Comparison of ENCODE assay signal across 21 cellular contexts in genomic region chr16:85134076-85134793, GRCh38. TPM values are rescaled to one million over a fixed set of nuclear protein-coding genes. Genes with fewer than 3 reads are reported as not detected.
"Had no signal": no experiment of that assay in that cellular context is flagged by ENCODE, and none has a peak within 500 bp of the region (broad histone marks: within the 10 kb centered on the region; RNA-seq: fewer than 3 reads in every experiment).

No MANE protein-coding gene starts in this region.

- H3K9me3 ChIP-seq: esophagus squamous epithelium, sigmoid colon had no signal

- H3K36me3 Mint-ChIP-seq: activated CD8-positive, alpha-beta memory T cell treated with anti-CD3 and anti-CD28 coated beads, Interleukin-2, amount 10 ng/mL, durations not matched to agents 7 days and 5 days; activated naive CD8-positive, alpha-beta T cell; stimulated activated memory B cell treated with anti-CD40 and anti-IgM and Interleukin-4, amounts not matched to agents 10 μg/mL and 1 μg/mL and 100 μg/mL, for 72 hours had no signal

- H3K4me2 ChIP-seq: hepatocyte had no signal

- H3K27me3 ChIP-seq: hepatocyte, sigmoid colon had no signal

- H3K9me3 Mint-ChIP-seq: activated CD4-positive, alpha-beta memory T cell treated with anti-CD3 and anti-CD28 coated beads, Interleukin-2, amount 10 ng/mL, durations not matched to agents 7 days and 5 days; dendritic cell treated with granulocyte-macrophage colony-stimulating factor and Interleukin-4, amounts not matched to agents 40 ng/mL and 50 ng/mL, for 4 days; stimulated activated memory B cell treated with anti-CD40 and anti-IgM and Interleukin-4, amounts not matched to agents 10 μg/mL and 1 μg/mL and 100 μg/mL, for 72 hours had no signal

- DNase-seq: activated CD4-positive, alpha-beta memory T cell treated with anti-CD3 and anti-CD28 coated beads, Interleukin-2, amount 10 ng/mL, durations not matched to agents 7 days and 5 days; activated CD4-positive, alpha-beta T cell treated with anti-CD3 and anti-CD28 coated beads for 48 hours; activated CD4-positive, CD25-positive, alpha-beta regulatory T cell; activated CD8-positive, alpha-beta memory T cell treated with anti-CD3 and anti-CD28 coated beads, Interleukin-2, amount 10 ng/mL, durations not matched to agents 7 days and 5 days; effector memory CD4-positive, alpha-beta T cell; esophagus squamous epithelium; sigmoid colon; stimulated activated CD4-positive, alpha-beta T cell treated with anti-CD3 and anti-CD28 coated beads, Interleukin-4, amount 100 ng/mL, for 4 hours; T-helper 1 cell; T-helper 9 cell had no signal

- ATAC-seq: activated CD8-positive, alpha-beta memory T cell treated with anti-CD3 and anti-CD28 coated beads, Interleukin-2, amount 10 ng/mL, durations not matched to agents 7 days and 5 days; stimulated activated memory B cell treated with anti-CD40 and anti-IgM and Interleukin-4, amounts not matched to agents 10 μg/mL and 1 μg/mL and 100 μg/mL, for 72 hours had no signal

- FAIRE-seq: islet of Langerhans had no signal

- H3K27ac Mint-ChIP-seq: activated CD4-positive, alpha-beta memory T cell treated with anti-CD3 and anti-CD28 coated beads, Interleukin-2, amount 10 ng/mL, durations not matched to agents 7 days and 5 days; activated CD8-positive, alpha-beta memory T cell treated with anti-CD3 and anti-CD28 coated beads, Interleukin-2, amount 10 ng/mL, durations not matched to agents 7 days and 5 days; activated naive CD8-positive, alpha-beta T cell; stimulated activated memory B cell treated with anti-CD40 and anti-IgM and Interleukin-4, amounts not matched to agents 10 μg/mL and 1 μg/mL and 100 μg/mL, for 72 hours had no signal

- H3K4me3 ChIP-seq: esophagus squamous epithelium, hepatocyte, sigmoid colon had no signal

- H3K79me2 ChIP-seq: hepatocyte had no signal

- H3K4me3 Mint-ChIP-seq: activated CD4-positive, alpha-beta memory T cell treated with anti-CD3 and anti-CD28 coated beads, Interleukin-2, amount 10 ng/mL, durations not matched to agents 7 days and 5 days; activated CD8-positive, alpha-beta memory T cell treated with anti-CD3 and anti-CD28 coated beads, Interleukin-2, amount 10 ng/mL, durations not matched to agents 7 days and 5 days; activated naive CD8-positive, alpha-beta T cell; stimulated activated memory B cell treated with anti-CD40 and anti-IgM and Interleukin-4, amounts not matched to agents 10 μg/mL and 1 μg/mL and 100 μg/mL, for 72 hours had no signal

- H3K36me3 ChIP-seq: esophagus squamous epithelium, sigmoid colon had no signal

- H2AFZ ChIP-seq: hepatocyte had no signal

- H3K27ac ChIP-seq: hepatocyte had no signal

RNA-seq across cellular contexts. Expression of gene CIBAR2, which starts 22.0 kb away (rescaled TPM):
- total RNA-seq: activated CD4-positive, alpha-beta memory T cell treated with anti-CD3 and anti-CD28 coated beads, Interleukin-2, amount 10 ng/mL, durations not matched to agents 7 days and 5 days; activated CD8-positive, alpha-beta memory T cell treated with anti-CD3 and anti-CD28 coated beads, Interleukin-2, amount 10 ng/mL, durations not matched to agents 7 days and 5 days; chondrocyte; esophagus squamous epithelium; mononuclear cell; osteocyte; pulmonary artery endothelial cell; sigmoid colon; ureter had no signal
- polyA plus RNA-seq: hepatocyte, neural cell, sigmoid colon had no signal
